8 cellular contexts compared by ENCODE assay signal in genomic region chr3:61560452-61561373, GRCh38. TPM values are rescaled to one million over a fixed set of nuclear protein-coding genes. Genes with fewer than 3 reads are reported as not detected.
DNase-seq lines count a peak whose midpoint lies in the region; ATAC-seq and TF ChIP-seq lines count a peak whose summit lies in the region.

No MANE protein-coding gene starts in this region.

- no peaks in the 10 kb centered on the region for H3K9me3 Mint-ChIP-seq in activated CD4-positive, alpha-beta T cell treated with anti-CD3 and anti-CD28 coated beads for 36 hours (ENCODE audit: low read depth)
- no peaks in the 10 kb centered on the region for H3K9me3 Mint-ChIP-seq in activated CD8-positive, alpha-beta T cell treated with anti-CD3 and anti-CD28 coated beads, Interleukin-2, amount 10 ng/mL, durations not matched to agents 7 days and 5 days (ENCODE audit: insufficient read depth)
- peaks cover 27% of the 10 kb centered on the region for H3K9me3 Mint-ChIP-seq in nephron progenitor cell

- peak overlapping the region; percentile 76 for H3K27ac ChIP-seq in foreskin keratinocyte

- H3K4me1 ChIP-seq in foreskin keratinocyte, result no peaks in the 10 kb centered on the region

- peak; percentile 76 for DNase-seq in activated CD4-positive, alpha-beta T cell treated with anti-CD3 and anti-CD28 coated beads for 36 hours
- no peak for DNase-seq in activated CD4-positive, alpha-beta T cell treated with anti-CD3 and anti-CD28 coated beads, Interleukin-2, amount 50 U/mL, for 4 hours
- DNase-seq in HCEC 1CT (peak; percentile 75), NCI-H2081 treated with DMSO at 0.1 percent for 48 hours (lab: John Stamatoyannopoulos, UW) (peak; percentile 29), foreskin keratinocyte (peak; percentile 63 to 77), nephron progenitor cell (peak; percentile 77), NK-92 (lab: John Stamatoyannopoulos, UW; ENCODE audit: unreplicated experiment) (no peak)
- DNase-seq in activated CD8-positive, alpha-beta T cell treated with anti-CD3 and anti-CD28 coated beads, Interleukin-2, amount 10 ng/mL, durations not matched to agents 7 days and 5 days, result peak; percentile 71

- TF ChIP-seq CTCF in foreskin keratinocyte (conservative IDR thresholded peaks at IDR 0.05) (peak; percentile 29), nephron progenitor cell (IDR thresholded peaks at IDR 0.05) (no peak)

- ATAC-seq in activated CD4-positive, alpha-beta T cell treated with anti-CD3 and anti-CD28 coated beads for 36 hours, result peak; percentile 56
- ATAC-seq in activated CD8-positive, alpha-beta T cell treated with anti-CD3 and anti-CD28 coated beads, Interleukin-2, amount 10 ng/mL, durations not matched to agents 7 days and 5 days, result peak; percentile 63
- peak; percentile 57 for ATAC-seq in foreskin keratinocyte

- no peaks in the 10 kb centered on the region for H3K27me3 ChIP-seq in foreskin keratinocyte

- POLR2A ChIA-PET in activated CD4-positive, alpha-beta T cell treated with anti-CD3 and anti-CD28 coated beads for 36 hours (lab: Charles Lee), result no interaction called here
- POLR2A ChIA-PET in activated CD8-positive, alpha-beta T cell treated with anti-CD3 and anti-CD28 coated beads, Interleukin-2, amount 10 ng/mL, durations not matched to agents 7 days and 5 days (lab: Charles Lee), result no interaction called here

- H3K4me3 Mint-ChIP-seq in activated CD4-positive, alpha-beta T cell treated with anti-CD3 and anti-CD28 coated beads for 36 hours, result peak overlapping the region; percentile 76
- peak overlapping the region; percentile 78 for H3K4me3 Mint-ChIP-seq in activated CD8-positive, alpha-beta T cell treated with anti-CD3 and anti-CD28 coated beads, Interleukin-2, amount 10 ng/mL, durations not matched to agents 7 days and 5 days
- peak overlapping the region; percentile 99 for H3K4me3 Mint-ChIP-seq in nephron progenitor cell

- peak overlapping the region; percentile 31 for H3K27ac Mint-ChIP-seq in activated CD4-positive, alpha-beta T cell treated with anti-CD3 and anti-CD28 coated beads for 36 hours
- no peak overlapping the region for H3K27ac Mint-ChIP-seq in activated CD8-positive, alpha-beta T cell treated with anti-CD3 and anti-CD28 coated beads, Interleukin-2, amount 10 ng/mL, durations not matched to agents 7 days and 5 days
- peak overlapping the region; percentile 99 for H3K27ac Mint-ChIP-seq in nephron progenitor cell

- H3K27me3 Mint-ChIP-seq in activated CD4-positive, alpha-beta T cell treated with anti-CD3 and anti-CD28 coated beads for 36 hours, result peaks cover 58% of the 10 kb centered on the region
- H3K27me3 Mint-ChIP-seq in activated CD8-positive, alpha-beta T cell treated with anti-CD3 and anti-CD28 coated beads, Interleukin-2, amount 10 ng/mL, durations not matched to agents 7 days and 5 days (ENCODE audit: low read depth), result peaks cover 61% of the 10 kb centered on the region
- H3K27me3 Mint-ChIP-seq in nephron progenitor cell (ENCODE audit: low read depth, poor library complexity), result no peaks in the 10 kb centered on the region

- CTCF ChIA-PET in activated CD4-positive, alpha-beta T cell treated with anti-CD3 and anti-CD28 coated beads for 36 hours (lab: Charles Lee), result interaction anchor here (0.7 kb wide), 1 partner anchor 39 kb away, joined by 3 read pairs; no protein-coding TSS in a partner anchor
- CTCF ChIA-PET in activated CD8-positive, alpha-beta T cell treated with anti-CD3 and anti-CD28 coated beads, Interleukin-2, amount 10 ng/mL, durations not matched to agents 7 days and 5 days (lab: Charles Lee), result interaction anchor here (0.6 kb wide), 1 partner anchor 1040 kb away, joined by 3 read pairs; no protein-coding TSS in a partner anchor

- H3K36me3 Mint-ChIP-seq in activated CD4-positive, alpha-beta T cell treated with anti-CD3 and anti-CD28 coated beads for 36 hours (ENCODE audit: low read depth), result no peaks in the 10 kb centered on the region
- no peaks in the 10 kb centered on the region for H3K36me3 Mint-ChIP-seq in activated CD8-positive, alpha-beta T cell treated with anti-CD3 and anti-CD28 coated beads, Interleukin-2, amount 10 ng/mL, durations not matched to agents 7 days and 5 days (ENCODE audit: low read depth)
- peaks cover 13% of the 10 kb centered on the region for H3K36me3 Mint-ChIP-seq in nephron progenitor cell (ENCODE audit: low read depth)

- peaks cover 13% of the 10 kb centered on the region for H3K4me1 Mint-ChIP-seq in activated CD4-positive, alpha-beta T cell treated with anti-CD3 and anti-CD28 coated beads for 36 hours
- H3K4me1 Mint-ChIP-seq in activated CD8-positive, alpha-beta T cell treated with anti-CD3 and anti-CD28 coated beads, Interleukin-2, amount 10 ng/mL, durations not matched to agents 7 days and 5 days (ENCODE audit: low read depth), result peaks cover 21% of the 10 kb centered on the region
- peaks cover 21% of the 10 kb centered on the region for H3K4me1 Mint-ChIP-seq in nephron progenitor cell

- intact Hi-C loops in activated CD4-positive, alpha-beta T cell treated with anti-CD3 and anti-CD28 coated beads for 36 hours (cut with DNase I, micrococcal nuclease), result loop anchor here (2.0 to 10.0 kb wide), 6 partner anchors 40 to 814 kb away; partner anchors contain the start of genes FEZF2 (in 1 of the 2) and FHIT (in 1 of the 2)

RNA-seq across cellular contexts. Expression of gene PTPRG, which starts 0.7 kb away (rescaled TPM):
- under 1 TPM; 0.32 to 0.33 TPM for total RNA-seq in activated CD4-positive, alpha-beta T cell treated with anti-CD3 and anti-CD28 coated beads for 36 hours
- not detected for total RNA-seq in activated CD8-positive, alpha-beta T cell treated with anti-CD3 and anti-CD28 coated beads, Interleukin-2, amount 10 ng/mL, durations not matched to agents 7 days and 5 days
- total RNA-seq in foreskin keratinocyte, result 18.6 and 20.8 TPM in 2 replicates
- 2.0 and 2.3 TPM in 2 replicates for polyA plus RNA-seq in foreskin keratinocyte

Comparison
In these comparisons a context has a peak if more than half of its experiments do, and no peak if none do; other contexts are left out.
1. DNase-seq: peak in activated CD4-positive, alpha-beta T cell treated with anti-CD3 and anti-CD28 coated beads for 36 hours (single experiment), HCEC 1CT (single experiment), NCI-H2081 treated with DMSO at 0.1 percent for 48 hours (single experiment), activated CD8-positive, alpha-beta T cell treated with anti-CD3 and anti-CD28 coated beads, Interleukin-2, amount 10 ng/mL, durations not matched to agents 7 days and 5 days (single experiment), foreskin keratinocyte (2 of 2) and nephron progenitor cell (single experiment); none in activated CD4-positive, alpha-beta T cell treated with anti-CD3 and anti-CD28 coated beads, Interleukin-2, amount 50 U/mL, for 4 hours (0 of 2) and NK-92 (single experiment).
2. RNA of gene PTPRG, which starts 0.7 kb away (total RNA-seq): 18.6 to 20.8 TPM in foreskin keratinocyte; 0.32 to 0.33 TPM in activated CD4-positive, alpha-beta T cell treated with anti-CD3 and anti-CD28 coated beads for 36 hours and not detected in activated CD8-positive, alpha-beta T cell treated with anti-CD3 and anti-CD28 coated beads, Interleukin-2, amount 10 ng/mL, durations not matched to agents 7 days and 5 days; every median in the first group is over 10 times any median in the second.
3. Peak in every context shown above with its lines, with median percentiles within 50 percentile points of each other: ATAC-seq and H3K4me3 Mint-ChIP-seq.